Comparison of ENCODE assay signal across 14 cellular contexts in genomic region chr9:124366476-124367220, GRCh38. TPM values are rescaled to one million over a fixed set of nuclear protein-coding genes. Genes with fewer than 3 reads are reported as not detected.
DNase-seq lines count a peak whose midpoint lies in the region; ATAC-seq, FAIRE-seq and TF ChIP-seq lines count a peak whose summit lies in the region.
"Had no signal": no experiment of that assay in that cellular context is flagged by ENCODE, and none has a peak within 500 bp of the region (broad histone marks: within the 10 kb centered on the region; RNA-seq: fewer than 3 reads in every experiment).

No MANE protein-coding gene starts in this region.

- TF ChIP-seq CTCF in osteoblast (IDR thresholded peaks at IDR 0.05; ENCODE audit: extremely low read depth, low read depth, low read length) (no peak), gastroesophageal sphincter (IDR thresholded peaks at IDR 0.05) (no peak), mesothelial cell of epicardium (IDR thresholded peaks at IDR 0.05; ENCODE audit: unreplicated experiment) (no peak)

- no peak overlapping the region for H2AFZ ChIP-seq in osteoblast (ENCODE audit: low read length)

- DNase-seq in Daoy (ENCODE audit: low read depth), result peak; percentile 43
- DNase-seq in LHCN-M2 (ENCODE audit: low read depth), result peak; percentile 27
- DNase-seq in central memory CD8-positive, alpha-beta T cell (ENCODE audit: low spot score in 2 of 2), result no peak
- no peak for DNase-seq in osteoblast (ENCODE audit: insufficient read length, low spot score, missing footprints)
- DNase-seq in small intestine, result no peak
- no peak for DNase-seq in mesothelial cell of epicardium (ENCODE audit: low spot score in 2 of 2, unreplicated experiment in 2 of 2)
- DNase-seq: effector memory CD8-positive, alpha-beta T cell; immature natural killer cell; NCI-H2081; NCI-H82; pancreas; stimulated activated CD4-positive, alpha-beta T cell treated with anti-CD3 and anti-CD28 coated beads, Interleukin-12 subunit alpha, Interleukin-12 subunit beta, amount 100 ng/mL, for 4 hours had no signal

- peaks cover 95% of the 10 kb centered on the region for H3K79me2 ChIP-seq in osteoblast (ENCODE audit: insufficient read depth, low read length)

- H3K27ac ChIP-seq in osteoblast (ENCODE audit: low read depth, low read length) (peak overlapping the region; percentile 16), small intestine (ENCODE audit: low read depth in 1 of 2, low read length in 1 of 2) (no peak overlapping the region), gastroesophageal sphincter (no peak overlapping the region)
- H3K27ac ChIP-seq: pancreas had no signal

- H3K4me3 ChIP-seq in osteoblast (ENCODE audit: insufficient read depth, low read length), result no peak overlapping the region
- H3K4me3 ChIP-seq in small intestine (ENCODE audit: low read depth in 1 of 2, low read length in 2 of 2), result no peak overlapping the region
- H3K4me3 ChIP-seq in gastroesophageal sphincter, result no peak overlapping the region
- H3K4me3 ChIP-seq: pancreas had no signal

- WGBS in small intestine, 3 donors, result 90 to 95% (median 92%) methylated on average over 10 of the region's 10 CpGs
- WGBS in gastroesophageal sphincter (ENCODE audit: low coverage in 1 of 2), 2 donors, result 83 to 95% methylated on average over 7 to 10 of the region's 10 CpGs

- H3K27me3 Mint-ChIP-seq in central memory CD8-positive, alpha-beta T cell, result no peaks in the 10 kb centered on the region
- no peaks in the 10 kb centered on the region for H3K27me3 Mint-ChIP-seq in mesothelial cell of epicardium (ENCODE audit: low read depth)
- H3K27me3 Mint-ChIP-seq: effector memory CD8-positive, alpha-beta T cell had no signal

- FAIRE-seq in small intestine (lab: Jason Lieb, UNC), result no peak
- FAIRE-seq: pancreas had no signal

- H4K20me1 ChIP-seq in osteoblast (ENCODE audit: insufficient read depth, low read length), result peaks cover 66% of the 10 kb centered on the region

- H3K4me1 ChIP-seq in osteoblast (ENCODE audit: insufficient read depth, low read length) (peaks cover 31% of the 10 kb centered on the region), small intestine (ENCODE audit: control insufficient read depth in 2 of 2, insufficient read depth in 1 of 2, low read depth in 1 of 2, low read length in 1 of 2) (no peaks in the 10 kb centered on the region), gastroesophageal sphincter (peaks cover 0 to 18% (median 0%) of the 10 kb centered on the region in 3 donors)
- H3K4me1 ChIP-seq: pancreas had no signal

- ATAC-seq in central memory CD8-positive, alpha-beta T cell (replicated peaks; ENCODE audit: extremely low read depth, poor library complexity, severe bottlenecking), result no peak
- ATAC-seq in gastroesophageal sphincter, result no peak
- ATAC-seq: effector memory CD8-positive, alpha-beta T cell; pancreas had no signal

- H3K27ac Mint-ChIP-seq in central memory CD8-positive, alpha-beta T cell (ENCODE audit: low read depth), result peak overlapping the region; percentile 26
- no peak overlapping the region for H3K27ac Mint-ChIP-seq in mesothelial cell of epicardium

- H3K4me1 Mint-ChIP-seq in central memory CD8-positive, alpha-beta T cell, result peaks cover 62% of the 10 kb centered on the region
- H3K4me1 Mint-ChIP-seq in mesothelial cell of epicardium, result peaks cover 20% of the 10 kb centered on the region

- no peak for TF ChIP-seq EP300 in gastroesophageal sphincter (IDR thresholded peaks at IDR 0.05)

- H3K27me3 ChIP-seq in osteoblast (ENCODE audit: insufficient read depth, low read length) (no peaks in the 10 kb centered on the region), small intestine (ENCODE audit: control insufficient read depth in 2 of 2, insufficient read depth in 2 of 2, low read length in 2 of 2) (no peaks in the 10 kb centered on the region), gastroesophageal sphincter (no peaks in the 10 kb centered on the region)
- H3K27me3 ChIP-seq: pancreas had no signal

- peaks cover 7% of the 10 kb centered on the region for H3K36me3 ChIP-seq in osteoblast (ENCODE audit: insufficient read depth, low read length)
- no peaks in the 10 kb centered on the region for H3K36me3 ChIP-seq in small intestine (ENCODE audit: control insufficient read depth in 2 of 2, insufficient read depth in 2 of 2, low read length in 2 of 2)
- peaks cover 0 to 25% of the 10 kb centered on the region in 2 donors for H3K36me3 ChIP-seq in gastroesophageal sphincter
- H3K36me3 ChIP-seq: pancreas had no signal

- H3K9me3 ChIP-seq in osteoblast (ENCODE audit: low read depth, low read length) (no peaks in the 10 kb centered on the region), small intestine (ENCODE audit: control insufficient read depth, low read depth) (no peaks in the 10 kb centered on the region), gastroesophageal sphincter (no peaks in the 10 kb centered on the region)
- H3K9me3 ChIP-seq: pancreas had no signal

- peak overlapping the region; percentile 26 for H3K4me2 ChIP-seq in osteoblast (ENCODE audit: insufficient read depth, low read length)

- H3K36me3 Mint-ChIP-seq in central memory CD8-positive, alpha-beta T cell (ENCODE audit: insufficient read depth), result peaks cover 21% of the 10 kb centered on the region
- peaks cover 6% of the 10 kb centered on the region for H3K36me3 Mint-ChIP-seq in mesothelial cell of epicardium

- no peak overlapping the region for H3K4me3 Mint-ChIP-seq in central memory CD8-positive, alpha-beta T cell
- no peak overlapping the region for H3K4me3 Mint-ChIP-seq in mesothelial cell of epicardium
- H3K4me3 Mint-ChIP-seq: CD14-positive monocyte; effector memory CD8-positive, alpha-beta T cell; immature natural killer cell had no signal

- TF ChIP-seq POLR2A in gastroesophageal sphincter (IDR thresholded peaks at IDR 0.05), result no peak

- H3K9me3 Mint-ChIP-seq in central memory CD8-positive, alpha-beta T cell, result no peaks in the 10 kb centered on the region
- H3K9me3 Mint-ChIP-seq in mesothelial cell of epicardium, result no peaks in the 10 kb centered on the region
- H3K9me3 Mint-ChIP-seq: effector memory CD8-positive, alpha-beta T cell; immature natural killer cell had no signal

RNA-seq across cellular contexts. Expression of gene PSMB7, which starts 48.6 kb away (rescaled TPM):
- total RNA-seq in Daoy (2014; rRNA removed; shearing (Covaris generic)), result 557 and 640 TPM in 2 replicates
- total RNA-seq in LHCN-M2 (2014; rRNA removed), result 240 and 317 TPM in 2 replicates
- polyA plus RNA-seq in LHCN-M2 (2012), result 361 TPM
- total RNA-seq in osteoblast, result 136 and 138 TPM in 2 replicates
- polyA plus RNA-seq in small intestine, result 100 to 1,000 TPM; 183 to 221 (median 194) TPM
- 100 to 1,000 TPM; 116 to 152 (median 144) TPM for total RNA-seq in gastroesophageal sphincter
- total RNA-seq in mesothelial cell of epicardium, result 137 to 142 TPM (median 139 TPM) in 3 replicates

Comparison
In these comparisons a context has a peak if more than half of its experiments do, and no peak if none do; other contexts are left out.
1. DNase-seq: peak in Daoy (single experiment) and LHCN-M2 (single experiment); none in central memory CD8-positive, alpha-beta T cell (0 of 2), osteoblast (single experiment), small intestine (single experiment) and mesothelial cell of epicardium (0 of 2).